ENCODE assay signal across 9 cellular contexts in genomic region chr2:197378494-197378972, GRCh38. TPM values are rescaled to one million over a fixed set of nuclear protein-coding genes. Genes with fewer than 3 reads are reported as not detected.
DNase-seq lines count a peak whose midpoint lies in the region; ATAC-seq and TF ChIP-seq lines count a peak whose summit lies in the region.
"Had no signal": no experiment of that assay in that cellular context is flagged by ENCODE, and none has a peak within 500 bp of the region (broad histone marks: within the 10 kb centered on the region; RNA-seq: fewer than 3 reads in every experiment).

No MANE protein-coding gene starts in this region.

- H3K36me3 ChIP-seq in PC-3 (ENCODE audit: low read depth, low read length) = no peaks in the 10 kb centered on the region
- H3K36me3 ChIP-seq in testis (ENCODE audit: low read depth, missing control alignments) = no peaks in the 10 kb centered on the region
- H3K36me3 ChIP-seq: SJSA1 had no signal

- intact Hi-C loops in PC-3 (cut with micrococcal nuclease) = loop anchor here (1.0 to 5.0 kb wide), 7 partner anchors 49 to 528 kb away; partner anchors contain the start of gene ANKRD44
- intact Hi-C loops in testis (cut with DNase I; ENCODE audit: low total_unique reads) = no loop called here

- H3K27me3 ChIP-seq in PC-3 (ENCODE audit: low read length) = no peaks in the 10 kb centered on the region
- no peaks in the 10 kb centered on the region for H3K27me3 ChIP-seq in testis
- H3K27me3 ChIP-seq: SJSA1 had no signal

- TF ChIP-seq CTCF in PC-3 (conservative IDR thresholded peaks at IDR 0.05; ENCODE audit: low read depth, low read length) = peak; percentile 93
- peak; percentile 70 for TF ChIP-seq CTCF in fibroblast of pulmonary artery (IDR thresholded peaks at IDR 0.05; ENCODE audit: low read length, missing control alignments)
- TF ChIP-seq CTCF in testis (IDR thresholded peaks at IDR 0.05) = peak; percentile 37 to 77 (median 53)

- H4K20me1 ChIP-seq in PC-3 (ENCODE audit: low read length) = no peaks in the 10 kb centered on the region

- H3K27ac ChIP-seq in PC-3 (ENCODE audit: low read length) (no peak overlapping the region), testis (no peak overlapping the region)
- H3K27ac ChIP-seq: SJSA1 had no signal

- H3K79me2 ChIP-seq in PC-3 (ENCODE audit: low read length) = no peaks in the 10 kb centered on the region

- 32 to 33% methylated on average over 11 of the region's 11 CpGs for WGBS in testis, 2 donors

- H3K9me3 ChIP-seq in PC-3 (ENCODE audit: low read length) (no peaks in the 10 kb centered on the region), testis (no peaks in the 10 kb centered on the region)
- H3K9me3 ChIP-seq: SJSA1 had no signal

- CTCF ChIA-PET in PC-3 (lab: Charles Lee) = no interaction called here

- no peaks in the 10 kb centered on the region for H3K9me2 ChIP-seq in PC-3 (replicated peaks; ENCODE audit: low read length)

- peak overlapping the region; percentile 88 for H3K4me2 ChIP-seq in PC-3 (ENCODE audit: low read length)

- no peak overlapping the region for H3K9ac ChIP-seq in PC-3 (ENCODE audit: low read length)

- DNase-seq in DMS79 (lab: John Stamatoyannopoulos, UW) (peak; percentile 34), HuH-7 (ENCODE audit: low spot score) (peak; percentile 69), PC-3 (peak; percentile 63), activated T-helper 1 cell treated with Interleukin-2 at 50 U/mL for 16 hours (ENCODE audit: low read depth) (peak; percentile 40), fibroblast of pulmonary artery (ENCODE audit: low read depth) (peak; percentile 56), occipital lobe (lab: John Stamatoyannopoulos, UW) (peak; percentile 15), testis (peak; percentile 44)

- H2AFZ ChIP-seq in PC-3 (ENCODE audit: low read length) = peak overlapping the region; percentile 81

- BruUV-seq in PC-3 (replicated peaks; lab: Mats Ljungman, UMichigan) = no TSS peak

- POLR2A ChIA-PET in PC-3 (lab: Charles Lee; ENCODE audit: unreplicated experiment) = no interaction called here

- TF ChIP-seq POLR2A in testis (IDR thresholded peaks at IDR 0.05) = no peak

- ATAC-seq in PC-3 = peak; percentile 87
- ATAC-seq in GM21717 (IDR thresholded peaks at IDR 0.05; ENCODE audit: unreplicated experiment) = no peak

- H3K4me1 ChIP-seq in PC-3 (ENCODE audit: insufficient read depth, low read length) = no peaks in the 10 kb centered on the region
- H3K4me1 ChIP-seq in testis = no peaks in the 10 kb centered on the region

- peak overlapping the region; percentile 57 for H3K4me3 ChIP-seq in PC-3 (ENCODE audit: low read length)
- peak overlapping the region; percentile 27 for H3K4me3 ChIP-seq in fibroblast of pulmonary artery (replicated peaks; ENCODE audit: low read depth, low read length)
- H3K4me3 ChIP-seq in testis = no peak overlapping the region
- H3K4me3 ChIP-seq: SJSA1 had no signal

- H3F3A ChIP-seq in PC-3 (ENCODE audit: low read length, unreplicated experiment) = no peaks in the 10 kb centered on the region

RNA-seq across cellular contexts. Expression of gene SF3B1, which starts 56.3 kb away (rescaled TPM):
- total RNA-seq in PC-3 (2014; rRNA removed) (125 and 143 TPM in 2 replicates), occipital lobe (394 TPM), testis (100 to 1,000 TPM; 288 to 293 TPM)
- polyA plus RNA-seq in testis (ENCODE audit: insufficient read depth, low read depth, low replicate concordance) = 178 TPM

Comparison
In these comparisons a context has a peak if more than half of its experiments do, and no peak if none do; other contexts are left out.
1. DNase-seq: peak in every context shown above with its lines; median percentile 69 in HuH-7; 63 in PC-3; 56 in fibroblast of pulmonary artery; 44 in testis; 40 in activated T-helper 1 cell treated with Interleukin-2 at 50 U/mL for 16 hours; 34 in DMS79; 15 in occipital lobe.
2. H3K4me3 ChIP-seq: peak in PC-3 (single experiment) and fibroblast of pulmonary artery (single experiment); none in testis (0 of 2).
3. Peak in every context shown above with its lines, with median percentiles within 50 percentile points of each other: CTCF ChIP-seq.